ENCODE assay signal across 8 cellular contexts in genomic region chr11:45843158-45843924, GRCh38. TPM values are rescaled to one million over a fixed set of nuclear protein-coding genes. Genes with fewer than 3 reads are reported as not detected.
DNase-seq lines count a peak whose midpoint lies in the region; ATAC-seq and TF ChIP-seq lines count a peak whose summit lies in the region.

No MANE protein-coding gene starts in this region.

- no peaks in the 10 kb centered on the region for H3K36me3 Mint-ChIP-seq in activated CD8-positive, alpha-beta T cell treated with anti-CD3 and anti-CD28 coated beads, Interleukin-2, amount 10 ng/mL, durations not matched to agents 7 days and 5 days (ENCODE audit: low read depth)

- no peaks in the 10 kb centered on the region for H3K27me3 ChIP-seq in HL-60 (ENCODE audit: insufficient read depth, poor library complexity, severe bottlenecking)

- peaks cover 27% of the 10 kb centered on the region for H3K27me3 Mint-ChIP-seq in activated CD8-positive, alpha-beta T cell treated with anti-CD3 and anti-CD28 coated beads, Interleukin-2, amount 10 ng/mL, durations not matched to agents 7 days and 5 days (ENCODE audit: low read depth)

- peak; percentile 77 for TF ChIP-seq CTCF in HL-60 (IDR thresholded peaks at IDR 0.05; ENCODE audit: insufficient read depth, low read length)

- CTCF ChIA-PET in activated CD8-positive, alpha-beta T cell treated with anti-CD3 and anti-CD28 coated beads, Interleukin-2, amount 10 ng/mL, durations not matched to agents 7 days and 5 days (lab: Charles Lee): interaction anchor here (0.7 to 6.3 kb wide), 20 partner anchors 9 to 255 kb away, joined by 3 to 71 read pairs (median 4); partner anchors contain the start of gene PEX16

- POLR2A ChIA-PET in activated CD8-positive, alpha-beta T cell treated with anti-CD3 and anti-CD28 coated beads, Interleukin-2, amount 10 ng/mL, durations not matched to agents 7 days and 5 days (lab: Charles Lee): interaction anchor here (1.1 kb wide), 1 partner anchor 9 kb away, joined by 4 read pairs; no protein-coding TSS in a partner anchor

- peaks cover 32% of the 10 kb centered on the region for H3K4me1 Mint-ChIP-seq in activated CD8-positive, alpha-beta T cell treated with anti-CD3 and anti-CD28 coated beads, Interleukin-2, amount 10 ng/mL, durations not matched to agents 7 days and 5 days (ENCODE audit: low read depth)

- peak overlapping the region; percentile 39 for H3K27ac ChIP-seq in HL-60 (replicated peaks)

- peak; percentile 34 for ATAC-seq in activated CD8-positive, alpha-beta T cell treated with anti-CD3 and anti-CD28 coated beads, Interleukin-2, amount 10 ng/mL, durations not matched to agents 7 days and 5 days
- ATAC-seq in HG02763 (IDR thresholded peaks at IDR 0.05; ENCODE audit: unreplicated experiment): no peak

- H3K27ac Mint-ChIP-seq in activated CD8-positive, alpha-beta T cell treated with anti-CD3 and anti-CD28 coated beads, Interleukin-2, amount 10 ng/mL, durations not matched to agents 7 days and 5 days: peak overlapping the region; percentile 51

- DNase-seq in DMS153 (lab: John Stamatoyannopoulos, UW) (peak; percentile 86), HL-60 (ENCODE audit: low read depth in 1 of 2, low spot score in 1 of 2) (peak; percentile 80 to 81), ecto neural progenitor cell (ENCODE audit: low spot score) (peak; percentile 88), lung microvascular endothelial cell (ENCODE audit: low read depth in 2 of 2) (peak; percentile 89 to 92)
- DNase-seq in NK-92 treated with Interleukin-12 subunit alpha and Interleukin-12 subunit beta, amount 100 ng/mL, for 24 hours (lab: John Stamatoyannopoulos, UW): peak; percentile 69
- DNase-seq in activated CD8-positive, alpha-beta T cell treated with anti-CD3 and anti-CD28 coated beads, Interleukin-2, amount 10 ng/mL, durations not matched to agents 7 days and 5 days: peak; percentile 93
- DNase-seq in stimulated activated CD4-positive, alpha-beta T cell treated with anti-CD3 and anti-CD28 coated beads, TNF-alpha, amount 100 ng/mL, for 24 hours (ENCODE audit: low read depth in 3 of 3): peak; percentile 77 to 83 (median 82)

- no peaks in the 10 kb centered on the region for H3K9me3 Mint-ChIP-seq in activated CD8-positive, alpha-beta T cell treated with anti-CD3 and anti-CD28 coated beads, Interleukin-2, amount 10 ng/mL, durations not matched to agents 7 days and 5 days (ENCODE audit: insufficient read depth)

- H3K4me3 ChIP-seq in HL-60 (replicated peaks; ENCODE audit: insufficient read depth, low read length): no peak overlapping the region

- peak overlapping the region; percentile 18 for H3K4me3 Mint-ChIP-seq in activated CD8-positive, alpha-beta T cell treated with anti-CD3 and anti-CD28 coated beads, Interleukin-2, amount 10 ng/mL, durations not matched to agents 7 days and 5 days

RNA-seq across cellular contexts. Expression of gene CRY2, which starts 3.9 kb away (rescaled TPM):
- 10 to 100 TPM; 24.4 to 28.1 TPM for total RNA-seq in activated CD8-positive, alpha-beta T cell treated with anti-CD3 and anti-CD28 coated beads, Interleukin-2, amount 10 ng/mL, durations not matched to agents 7 days and 5 days
- 4.4 and 7.1 TPM in 2 replicates for total RNA-seq in lung microvascular endothelial cell

RNA-seq across cellular contexts. Expression of gene SLC35C1, which starts 38.4 kb away (rescaled TPM):
- 10 to 100 TPM; 21.8 to 23.5 TPM for total RNA-seq in activated CD8-positive, alpha-beta T cell treated with anti-CD3 and anti-CD28 coated beads, Interleukin-2, amount 10 ng/mL, durations not matched to agents 7 days and 5 days
- total RNA-seq in lung microvascular endothelial cell: 6.3 and 7.7 TPM in 2 replicates

RNA-seq across cellular contexts. Expression of gene MAPK8IP1, which starts 42.1 kb away (rescaled TPM):
- 1 to 10 TPM in 1 of 2 experiments, under 1 TPM in 1; 0.95 to 1.3 TPM for total RNA-seq in activated CD8-positive, alpha-beta T cell treated with anti-CD3 and anti-CD28 coated beads, Interleukin-2, amount 10 ng/mL, durations not matched to agents 7 days and 5 days
- total RNA-seq in lung microvascular endothelial cell: 0.99 and 1.7 TPM in 2 replicates
